Comparison of ENCODE assay signal across 26 cellular contexts in genomic region chr10:556971-557370, GRCh38.
DNase-seq lines count a peak whose midpoint lies in the region; ATAC-seq and TF ChIP-seq lines count a peak whose summit lies in the region.
"Had no signal": no experiment of that assay in that cellular context is flagged by ENCODE, and none has a peak within 500 bp of the region (broad histone marks: within the 10 kb centered on the region; RNA-seq: fewer than 3 reads in every experiment).

No MANE protein-coding gene starts in this region.

- no peaks in the 10 kb centered on the region for H3K27me3 ChIP-seq in CD4-positive, CD25-positive, alpha-beta regulatory T cell (ENCODE audit: control insufficient read depth, insufficient read depth, low read length)
- H3K27me3 ChIP-seq in neural progenitor cell (no peaks in the 10 kb centered on the region), aorta (ENCODE audit: control insufficient read depth in 1 of 2, insufficient read depth in 2 of 2, low read length in 1 of 2) (no peaks in the 10 kb centered on the region)
- H3K27me3 ChIP-seq: esophagus squamous epithelium, MG63, SJSA1, transverse colon had no signal

- no peaks in the 10 kb centered on the region for H3K36me3 ChIP-seq in CD4-positive, CD25-positive, alpha-beta regulatory T cell (ENCODE audit: control insufficient read depth, insufficient read depth, low read length)
- H3K36me3 ChIP-seq in neural progenitor cell (no peaks in the 10 kb centered on the region), aorta (ENCODE audit: control insufficient read depth in 1 of 2, insufficient read depth in 2 of 2, low read length in 1 of 2) (no peaks in the 10 kb centered on the region)
- H3K36me3 ChIP-seq: esophagus squamous epithelium, MG63, transverse colon had no signal

- DNase-seq in CD4-positive, CD25-positive, alpha-beta regulatory T cell, result no peak
- no peak for DNase-seq in HFFc6
- DNase-seq in neural progenitor cell (ENCODE audit: low spot score), result no peak
- no peak for DNase-seq in HCEC 1CT
- no peak for DNase-seq in aorta
- no peak for DNase-seq in GM19240 (ENCODE audit: insufficient read length, low spot score)
- no peak for DNase-seq in activated gamma-delta T cell treated with Interleukin-2 at 50 U/mL for 16 hours
- DNase-seq: activated CD4-positive, alpha-beta T cell treated with anti-CD3 and anti-CD28 coated beads, Interleukin-2, amount 50 U/mL, for 4 hours; anterior cingulate cortex; DMS79; esophagus squamous epithelium; foreskin melanocyte; hippocampal formation; immature natural killer cell; KBM-7; MG63; NCI-H1105 treated with DMSO at 0.1 percent for 48 hours; NCI-H2029; NCI-H2227 treated with DMSO at 0.1 percent for 48 hours; transverse colon had no signal

- H3K9me3 ChIP-seq in CD4-positive, CD25-positive, alpha-beta regulatory T cell (ENCODE audit: control insufficient read depth in 2 of 2, low read length in 2 of 2), result no peaks in the 10 kb centered on the region
- H3K9me3 ChIP-seq in neural progenitor cell (ENCODE audit: low read depth), result no peaks in the 10 kb centered on the region
- H3K9me3 ChIP-seq in aorta (ENCODE audit: control insufficient read depth, low read length), result no peaks in the 10 kb centered on the region
- H3K9me3 ChIP-seq: A549, esophagus squamous epithelium, MG63, SJSA1, transverse colon had no signal

- peaks cover 4% of the 10 kb centered on the region for H3K27me3 Mint-ChIP-seq in CD4-positive, CD25-positive, alpha-beta regulatory T cell
- H3K27me3 Mint-ChIP-seq in HFFc6 (ENCODE audit: insufficient read depth) (peaks cover 4% of the 10 kb centered on the region), brain (no peaks in the 10 kb centered on the region), neural progenitor cell (ENCODE audit: insufficient read depth, low read depth) (peaks cover 4% of the 10 kb centered on the region)

- ATAC-seq in CD4-positive, CD25-positive, alpha-beta regulatory T cell (ENCODE audit: low read depth in 2 of 2), result no peak
- no peak for ATAC-seq in aorta (ENCODE audit: low FRiP score)
- ATAC-seq: A549 had no signal

- no peak for TF ChIP-seq CTCF in HFFc6 (IDR thresholded peaks at IDR 0.05)
- no peak for TF ChIP-seq CTCF in brain (conservative IDR thresholded peaks at IDR 0.05)
- no peak for TF ChIP-seq CTCF in neural progenitor cell (IDR thresholded peaks at IDR 0.05)

- peak overlapping the region in 2 of 3 donors; percentile 29 to 51 for H3K27ac Mint-ChIP-seq in CD4-positive, CD25-positive, alpha-beta regulatory T cell
- H3K27ac Mint-ChIP-seq in HFFc6 (peak overlapping the region; percentile 38; the same call in 1 of the 2 replicates), brain (peak overlapping the region in 4 of 5 experiments; percentile 66 to 91 (median 88)), neural progenitor cell (peak overlapping the region; percentile 48)
- H3K27ac Mint-ChIP-seq: dendritic cell treated with granulocyte-macrophage colony-stimulating factor and Interleukin-4, amounts not matched to agents 40 ng/mL and 50 ng/mL, for 4 days; immature natural killer cell had no signal

- H3K4me3 ChIP-seq in CD4-positive, CD25-positive, alpha-beta regulatory T cell (ENCODE audit: low read depth, low read length), result no peak overlapping the region
- H3K4me3 ChIP-seq in neural progenitor cell (no peak overlapping the region), aorta (ENCODE audit: low read length in 2 of 2) (no peak overlapping the region)
- H3K4me3 ChIP-seq: A549, esophagus squamous epithelium, MG63, SJSA1, transverse colon had no signal

- peaks cover 0 to 4% (median 0%) of the 10 kb centered on the region in 4 donors for H3K4me1 Mint-ChIP-seq in CD4-positive, CD25-positive, alpha-beta regulatory T cell
- H3K4me1 Mint-ChIP-seq in HFFc6 (ENCODE audit: low read depth) (peaks cover 73% of the 10 kb centered on the region), brain (peaks cover 89% of the 10 kb centered on the region), neural progenitor cell (peaks cover 39% of the 10 kb centered on the region)
- H3K4me1 Mint-ChIP-seq: immature natural killer cell had no signal

- intact Hi-C loops in aorta (cut with DNase I), result no loop called here

- H3K9ac ChIP-seq in neural progenitor cell, result no peak overlapping the region

- peaks cover 0 to 4% (median 0%) of the 10 kb centered on the region in 7 donors for H3K9me3 Mint-ChIP-seq in CD4-positive, CD25-positive, alpha-beta regulatory T cell
- H3K9me3 Mint-ChIP-seq in HFFc6, result no peaks in the 10 kb centered on the region
- H3K9me3 Mint-ChIP-seq in brain, result peaks cover 0 to 3% (median 0%) of the 10 kb centered on the region in 5 experiments
- peaks cover 21% of the 10 kb centered on the region for H3K9me3 Mint-ChIP-seq in neural progenitor cell
- H3K9me3 Mint-ChIP-seq: activated naive CD4-positive, alpha-beta T cell treated with anti-CD3 and anti-CD28 coated beads, Interleukin-2, amount 50 U/mL, for 72 hours; dendritic cell treated with granulocyte-macrophage colony-stimulating factor and Interleukin-4, amounts not matched to agents 40 ng/mL and 50 ng/mL, for 4 days; immature natural killer cell; T-cell had no signal

- no peak overlapping the region for H3K27ac ChIP-seq in CD4-positive, CD25-positive, alpha-beta regulatory T cell (ENCODE audit: insufficient read depth, low read length, poor library complexity, severe bottlenecking)
- H3K27ac ChIP-seq in neural progenitor cell (no peak overlapping the region), aorta (ENCODE audit: low read depth in 1 of 2, low read length in 2 of 2) (no peak overlapping the region)
- H3K27ac ChIP-seq: A549, esophagus squamous epithelium, SJSA1, transverse colon had no signal

- no peak overlapping the region for H3K4me2 ChIP-seq in neural progenitor cell
- H3K4me2 ChIP-seq: A549 had no signal

- H3K36me3 Mint-ChIP-seq in CD4-positive, CD25-positive, alpha-beta regulatory T cell, result no peaks in the 10 kb centered on the region
- H3K36me3 Mint-ChIP-seq in HFFc6 (ENCODE audit: low read depth) (no peaks in the 10 kb centered on the region), brain (peaks cover 4% of the 10 kb centered on the region), neural progenitor cell (peaks cover 14% of the 10 kb centered on the region)
- H3K36me3 Mint-ChIP-seq: activated naive CD4-positive, alpha-beta T cell treated with anti-CD3 and anti-CD28 coated beads, Interleukin-2, amount 50 U/mL, for 72 hours; immature natural killer cell; T-cell had no signal

- peaks cover 65% of the 10 kb centered on the region for H3K79me2 ChIP-seq in neural progenitor cell (ENCODE audit: low read depth)

- no peaks in the 10 kb centered on the region for H3F3A ChIP-seq in neural progenitor cell (ENCODE audit: low read depth)

- peak overlapping the region in 2 of 4 donors; percentile 36 to 47 for H3K4me3 Mint-ChIP-seq in CD4-positive, CD25-positive, alpha-beta regulatory T cell
- H3K4me3 Mint-ChIP-seq in HFFc6, result no peak overlapping the region
- no peak overlapping the region for H3K4me3 Mint-ChIP-seq in brain
- no peak overlapping the region for H3K4me3 Mint-ChIP-seq in neural progenitor cell
- H3K4me3 Mint-ChIP-seq: dendritic cell treated with granulocyte-macrophage colony-stimulating factor and Interleukin-4, amounts not matched to agents 40 ng/mL and 50 ng/mL, for 4 days; immature natural killer cell; T-cell had no signal

- 89% methylated on average over 10 of the region's 10 CpGs for WGBS in aorta, 2 donors

- no peak overlapping the region for H2AFZ ChIP-seq in neural progenitor cell (replicated peaks)

- no peaks in the 10 kb centered on the region for H3K4me1 ChIP-seq in CD4-positive, CD25-positive, alpha-beta regulatory T cell (ENCODE audit: control insufficient read depth, insufficient read depth, low read length, poor library complexity, severe bottlenecking)
- H3K4me1 ChIP-seq in neural progenitor cell (peaks cover 9% of the 10 kb centered on the region), aorta (ENCODE audit: control insufficient read depth in 1 of 2, insufficient read depth in 2 of 2, low read length in 2 of 2) (no peaks in the 10 kb centered on the region)
- H3K4me1 ChIP-seq: SJSA1 had no signal

- peaks cover 50% of the 10 kb centered on the region for H4K20me1 ChIP-seq in neural progenitor cell (ENCODE audit: low read depth)
